Comparison of ENCODE assay signal across 24 cellular contexts in the genomic region with DNA sequence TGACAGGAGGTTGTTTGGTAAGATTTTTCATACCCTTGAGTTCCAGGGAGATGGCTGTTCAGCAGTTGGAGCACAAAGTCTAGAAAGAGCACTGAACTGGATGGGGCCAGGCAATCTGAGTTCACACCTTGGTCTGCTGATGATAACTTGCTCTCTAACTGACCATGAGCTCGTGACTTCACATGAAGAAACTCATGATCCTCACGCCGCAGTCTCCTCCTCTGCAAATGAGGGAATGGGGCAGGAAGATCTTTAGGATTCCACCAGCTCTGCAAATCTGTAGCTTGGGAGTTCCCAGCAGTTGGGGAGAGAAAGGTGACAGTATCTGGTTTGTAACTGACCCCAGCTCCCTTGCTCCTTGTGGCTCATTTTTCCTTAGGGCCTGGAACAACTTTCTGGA. TPM values are rescaled to one million over a fixed set of nuclear protein-coding genes. Genes with fewer than 3 reads are reported as not detected.
A peak's percentile ranks its signal among the peaks of the same experiment; 100 is the strongest.
DNase-seq lines count a peak whose midpoint lies in the region; ATAC-seq and TF ChIP-seq lines count a peak whose summit lies in the region.
"Had no signal": no experiment of that assay in that cellular context is flagged by ENCODE, and none has a peak within 500 bp of the region (broad histone marks: within the 10 kb centered on the region; RNA-seq: fewer than 3 reads in every experiment).

No MANE protein-coding gene starts in this region.

- intact Hi-C loops in left ventricle myocardium inferior (cut with micrococcal nuclease) (no loop called here), heart right ventricle (cut with DNase I) (no loop called here), body of pancreas (cut with DNase I) (no loop called here)

- H3K4me1 Mint-ChIP-seq in nephron = peaks cover 39% of the 10 kb centered on the region

- H3K4me1 ChIP-seq in left ventricle myocardium inferior (peaks cover 76% of the 10 kb centered on the region), heart right ventricle (peaks cover 28 to 75% (median 58%) of the 10 kb centered on the region in 9 donors), body of pancreas (peaks cover 6% of the 10 kb centered on the region)

- no peak for TF ChIP-seq CTCF in left ventricle myocardium inferior (IDR thresholded peaks at IDR 0.05; ENCODE audit: borderline replicate concordance)
- no peak for TF ChIP-seq CTCF in heart right ventricle (IDR thresholded peaks at IDR 0.05)
- no peak for TF ChIP-seq CTCF in nephron (IDR thresholded peaks at IDR 0.05; ENCODE audit: unreplicated experiment in 3 of 3)
- TF ChIP-seq CTCF in body of pancreas (IDR thresholded peaks at IDR 0.05) = no peak

- 96% methylated on average over 3 of the region's 3 CpGs for WGBS in heart right ventricle, 2 donors
- 77 to 78% methylated on average over 3 of the region's 3 CpGs for WGBS in body of pancreas, 2 donors

- H3K27ac ChIP-seq in left ventricle myocardium inferior (replicated peaks) (peak overlapping the region; percentile 88), heart right ventricle (no peak overlapping the region), cingulate gyrus (ENCODE audit: low read depth, low read length) (peak overlapping the region; percentile 76), body of pancreas (no peak overlapping the region)
- H3K27ac ChIP-seq: 22Rv1, C4-2B, KMS-11, PC-9, SK-N-MC had no signal

- H3K36me3 Mint-ChIP-seq in nephron (ENCODE audit: low read depth) = no peaks in the 10 kb centered on the region

- ATAC-seq in heart right ventricle (no peak), body of pancreas (no peak), GM18498 (IDR thresholded peaks at IDR 0.05; ENCODE audit: unreplicated experiment) (no peak)
- ATAC-seq: HepG2 had no signal

- H3K36me3 ChIP-seq in left ventricle myocardium inferior (no peaks in the 10 kb centered on the region), heart right ventricle (no peaks in the 10 kb centered on the region), body of pancreas (replicated peaks in 1 of 2; ENCODE audit: insufficient read depth in 1 of 2, low read depth in 2 of 2) (no peaks in the 10 kb centered on the region)

- no peaks in the 10 kb centered on the region for H3K27me3 Mint-ChIP-seq in nephron (ENCODE audit: low read depth)

- H3K27me3 ChIP-seq in left ventricle myocardium inferior (ENCODE audit: low read depth) (no peaks in the 10 kb centered on the region), heart right ventricle (no peaks in the 10 kb centered on the region), body of pancreas (no peaks in the 10 kb centered on the region)

- H3K9me3 Mint-ChIP-seq in nephron = no peaks in the 10 kb centered on the region

- DNase-seq in left ventricle myocardium inferior (no peak), heart right ventricle (no peak), body of pancreas (no peak)
- no peak for DNase-seq in stimulated activated CD4-positive, alpha-beta T cell treated with anti-CD3 and anti-CD28 coated beads, Interleukin-4, amount 100 ng/mL, for 1 hour
- DNase-seq in stimulated activated CD4-positive, alpha-beta T cell treated with anti-CD3 and anti-CD28 coated beads, Interleukin-4, amount 100 ng/mL, for 24 hours = no peak
- DNase-seq: AML-193, GDM1, NCI-H1105, NCI-H146, NCI-H2029, NCI-H2227 treated with DMSO at 0.1 percent for 48 hours, NCI-H510A, NCI-H748 treated with DMSO at 0.1 percent for 48 hours, PC-9, RPMI8226, SHP77 had no signal

- H3K4me3 Mint-ChIP-seq in nephron = no peak overlapping the region

- H3K4me3 ChIP-seq in left ventricle myocardium inferior (no peak overlapping the region), heart right ventricle (no peak overlapping the region), body of pancreas (no peak overlapping the region)
- H3K4me3 ChIP-seq: PC-9, SK-N-MC had no signal

- peak overlapping the region; percentile 38 to 55 (median 43) for H3K27ac Mint-ChIP-seq in nephron

- H3K9me3 ChIP-seq in left ventricle myocardium inferior (replicated peaks) (no peaks in the 10 kb centered on the region), heart right ventricle (no peaks in the 10 kb centered on the region), body of pancreas (no peaks in the 10 kb centered on the region)

- no peak for TF ChIP-seq POLR2A in body of pancreas (IDR thresholded peaks at IDR 0.05)

RNA-seq across cellular contexts. Expression of gene CORO2B, which starts 33.7 kb away (rescaled TPM):
- 5.0 TPM for total RNA-seq in left ventricle myocardium inferior
- 1 to 10 TPM; 2.6 to 8.1 (median 4.5) TPM for total RNA-seq in heart right ventricle
- polyA plus RNA-seq in heart right ventricle = 1 to 10 TPM; 7.1 to 7.6 TPM
- total RNA-seq in body of pancreas = 1 to 10 TPM; 1.0 to 4.0 TPM

Comparison
In these comparisons a context has a peak if more than half of its experiments do, and no peak if none do; other contexts are left out.
1. H3K27ac ChIP-seq: peak in left ventricle myocardium inferior (single experiment) and cingulate gyrus (single experiment); none in heart right ventricle (0 of 10) and body of pancreas (0 of 4).